Comparison of ENCODE assay signal across 13 cellular contexts in the genomic region with DNA sequence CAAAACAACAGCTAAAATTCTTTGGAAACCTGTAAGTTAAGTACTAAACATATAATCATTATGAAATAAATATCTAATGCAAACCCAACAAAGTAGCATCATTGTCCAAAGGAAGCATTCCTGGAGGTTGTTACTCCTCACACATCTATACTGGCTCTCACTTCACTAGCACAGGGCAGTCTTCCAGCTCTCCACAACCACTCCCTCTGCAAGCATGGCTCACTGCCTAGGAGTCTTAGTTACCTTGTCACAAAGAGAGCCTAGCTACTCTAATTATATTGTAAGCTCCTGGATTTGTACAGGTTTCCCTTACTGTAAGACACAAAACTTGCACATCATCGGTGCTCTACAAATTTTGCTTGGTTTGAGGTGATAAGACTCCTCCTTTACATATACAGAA.
DNase-seq lines count a peak whose midpoint lies in the region; ATAC-seq and TF ChIP-seq lines count a peak whose summit lies in the region.
"Had no signal": no experiment of that assay in that cellular context is flagged by ENCODE, and none has a peak within 500 bp of the region (broad histone marks: within the 10 kb centered on the region; RNA-seq: fewer than 3 reads in every experiment).

No MANE protein-coding gene starts in this region.

- WGBS in right cardiac atrium, result 89% methylated on average over 1 of the region's 1 CpG
- 86 to 100% methylated on average over 1 of the region's 1 CpG for WGBS in thyroid gland, 2 donors

- no peaks in the 10 kb centered on the region for H3K27me3 ChIP-seq in brain microvascular endothelial cell (replicated peaks)
- H3K27me3 ChIP-seq in right cardiac atrium (ENCODE audit: control insufficient read depth, insufficient read depth), result no peaks in the 10 kb centered on the region
- H3K27me3 ChIP-seq in thyroid gland, result no peaks in the 10 kb centered on the region
- H3K27me3 ChIP-seq: SJSA1 had no signal

- no peak for TF ChIP-seq POLR2A in thyroid gland (IDR thresholded peaks at IDR 0.05)

- in situ Hi-C loops in brain microvascular endothelial cell (cut with HindIII; ENCODE audit: low pct_ligation_motif_present, low sequenced_read_pairs), result no loop called here

- H3K27ac ChIP-seq in brain microvascular endothelial cell (no peak overlapping the region), right cardiac atrium (ENCODE audit: low read length) (no peak overlapping the region), thyroid gland (no peak overlapping the region)
- H3K27ac ChIP-seq: SJSA1 had no signal

- peaks cover 22% of the 10 kb centered on the region for H3K36me3 Mint-ChIP-seq in activated naive CD4-positive, alpha-beta T cell treated with anti-CD3 and anti-CD28 coated beads, Interleukin-2, amount 10 ng/mL, durations not matched to agents 7 days and 5 days
- H3K36me3 Mint-ChIP-seq in activated naive CD4-positive, alpha-beta T cell treated with anti-CD3 and anti-CD28 coated beads, Interleukin-2, amount 50 U/mL, for 72 hours, result peaks cover 26 to 28% of the 10 kb centered on the region in 2 donors
- H3K36me3 Mint-ChIP-seq: stimulated activated effector memory CD8-positive, alpha-beta T cell treated with anti-CD3 and anti-CD28 coated beads, Interleukin-12 subunit alpha, Interleukin-12 subunit beta, amount 100 ng/mL, for 72 hours had no signal

- H3K27ac Mint-ChIP-seq in activated naive CD4-positive, alpha-beta T cell treated with anti-CD3 and anti-CD28 coated beads, Interleukin-2, amount 10 ng/mL, durations not matched to agents 7 days and 5 days, result no peak overlapping the region
- no peak overlapping the region for H3K27ac Mint-ChIP-seq in activated naive CD4-positive, alpha-beta T cell treated with anti-CD3 and anti-CD28 coated beads, Interleukin-2, amount 50 U/mL, for 72 hours
- H3K27ac Mint-ChIP-seq: activated CD4-positive, alpha-beta memory T cell treated with anti-CD3 and anti-CD28 coated beads for 36 hours; stimulated activated effector memory CD8-positive, alpha-beta T cell treated with anti-CD3 and anti-CD28 coated beads, Interleukin-12 subunit alpha, Interleukin-12 subunit beta, amount 100 ng/mL, for 72 hours had no signal

- H3K9me3 ChIP-seq in right cardiac atrium (ENCODE audit: control insufficient read depth, low read length) (no peaks in the 10 kb centered on the region), thyroid gland (no peaks in the 10 kb centered on the region)
- H3K9me3 ChIP-seq: SJSA1 had no signal

- no peaks in the 10 kb centered on the region for H3K36me3 ChIP-seq in brain microvascular endothelial cell (replicated peaks)
- no peaks in the 10 kb centered on the region for H3K36me3 ChIP-seq in thyroid gland
- H3K36me3 ChIP-seq: SJSA1 had no signal

- no peaks in the 10 kb centered on the region for H3K4me1 ChIP-seq in right cardiac atrium (ENCODE audit: control insufficient read depth, insufficient read depth, low read length)
- H3K4me1 ChIP-seq in thyroid gland, result no peaks in the 10 kb centered on the region

- no peaks in the 10 kb centered on the region for H3K27me3 Mint-ChIP-seq in activated naive CD4-positive, alpha-beta T cell treated with anti-CD3 and anti-CD28 coated beads, Interleukin-2, amount 10 ng/mL, durations not matched to agents 7 days and 5 days
- H3K27me3 Mint-ChIP-seq: activated CD4-positive, alpha-beta memory T cell treated with anti-CD3 and anti-CD28 coated beads for 36 hours had no signal

- H3K4me3 ChIP-seq in brain microvascular endothelial cell (ENCODE audit: low read depth, low read length), result no peak overlapping the region
- H3K4me3 ChIP-seq in right cardiac atrium (ENCODE audit: low read length), result no peak overlapping the region
- no peak overlapping the region for H3K4me3 ChIP-seq in thyroid gland (replicated peaks in 1 of 3)
- H3K4me3 ChIP-seq: SJSA1 had no signal

- no peak overlapping the region for H3K4me3 Mint-ChIP-seq in activated naive CD4-positive, alpha-beta T cell treated with anti-CD3 and anti-CD28 coated beads, Interleukin-2, amount 10 ng/mL, durations not matched to agents 7 days and 5 days
- H3K4me3 Mint-ChIP-seq: activated CD4-positive, alpha-beta memory T cell treated with anti-CD3 and anti-CD28 coated beads for 36 hours; stimulated activated effector memory CD8-positive, alpha-beta T cell treated with anti-CD3 and anti-CD28 coated beads, Interleukin-12 subunit alpha, Interleukin-12 subunit beta, amount 100 ng/mL, for 72 hours had no signal

- peaks cover 13% of the 10 kb centered on the region for H3K9me3 Mint-ChIP-seq in activated naive CD4-positive, alpha-beta T cell treated with anti-CD3 and anti-CD28 coated beads, Interleukin-2, amount 10 ng/mL, durations not matched to agents 7 days and 5 days
- H3K9me3 Mint-ChIP-seq in activated naive CD4-positive, alpha-beta T cell treated with anti-CD3 and anti-CD28 coated beads, Interleukin-2, amount 50 U/mL, for 72 hours, result peaks cover 11 to 12% of the 10 kb centered on the region in 2 donors

- DNase-seq in Right ventricle myocardium inferior (ENCODE audit: missing footprints) (no peak), cardiac septum (ENCODE audit: low spot score) (no peak), brain microvascular endothelial cell (peak; percentile 2), right cardiac atrium (peak in 2 of 3 donors; percentile 16 to 26), thyroid gland (peak; percentile 40 to 51)
- no peak for DNase-seq in activated naive CD4-positive, alpha-beta T cell treated with anti-CD3 and anti-CD28 coated beads, Interleukin-2, amount 10 ng/mL, durations not matched to agents 7 days and 5 days
- DNase-seq in activated naive CD4-positive, alpha-beta T cell treated with anti-CD3 and anti-CD28 coated beads, Interleukin-2, amount 50 U/mL, for 72 hours (ENCODE audit: low spot score in 2 of 2), result no peak
- DNase-seq: activated CD4-positive, alpha-beta memory T cell treated with anti-CD3 and anti-CD28 coated beads for 36 hours; effector CD8-positive, alpha-beta T cell; GF-D8 had no signal

- CTCF ChIA-PET in activated naive CD4-positive, alpha-beta T cell treated with anti-CD3 and anti-CD28 coated beads, Interleukin-2, amount 10 ng/mL, durations not matched to agents 7 days and 5 days (lab: Charles Lee), result no interaction called here

- ATAC-seq in Right ventricle myocardium inferior (peak; percentile 60), right cardiac atrium (peak; percentile 59 to 67), SK-N-SH treated with all-trans-retinoic acid at 6 μM for 48 hours (no peak)
- ATAC-seq in activated naive CD4-positive, alpha-beta T cell treated with anti-CD3 and anti-CD28 coated beads, Interleukin-2, amount 50 U/mL, for 72 hours, result no peak
- ATAC-seq: stimulated activated effector memory CD8-positive, alpha-beta T cell treated with anti-CD3 and anti-CD28 coated beads, Interleukin-12 subunit alpha, Interleukin-12 subunit beta, amount 100 ng/mL, for 72 hours had no signal

- TF ChIP-seq CTCF in brain microvascular endothelial cell (IDR thresholded peaks at IDR 0.05; ENCODE audit: low read depth, low read length, missing control alignments) (no peak), thyroid gland (IDR thresholded peaks at IDR 0.05) (no peak)

- intact Hi-C loops in Right ventricle myocardium inferior (cut with DNase I), result no loop called here
- intact Hi-C loops in cardiac septum (cut with DNase I), result loop anchor here (10.0 kb wide), 1 partner anchor 57 kb away; no protein-coding TSS in a partner anchor
- intact Hi-C loops in right cardiac atrium (cut with DNase I), result no loop called here
- intact Hi-C loops in thyroid gland (cut with DNase I), result no loop called here

- H3K4me1 Mint-ChIP-seq in activated naive CD4-positive, alpha-beta T cell treated with anti-CD3 and anti-CD28 coated beads, Interleukin-2, amount 10 ng/mL, durations not matched to agents 7 days and 5 days, result peaks cover 37% of the 10 kb centered on the region

TF ChIP-seq in SK-N-SH treated with all-trans-retinoic acid at 6 μM for 48 hours, 23 proteins besides CTCF, POLR2A, EP300 and RAD21 (continues in another document):
- TF ChIP-seq TSHZ2 (CRISPR knock-in tag; IDR thresholded peaks at IDR 0.05), result no peak
- TF ChIP-seq ISL1 (CRISPR knock-in tag; IDR thresholded peaks at IDR 0.05), result no peak
- no peak for TF ChIP-seq RARB (CRISPR knock-in tag; IDR thresholded peaks at IDR 0.05)
- TF ChIP-seq POU6F1 (CRISPR knock-in tag; IDR thresholded peaks at IDR 0.05; ENCODE audit: borderline replicate concordance, low read depth), result no peak
- no peak for TF ChIP-seq ZFP3 (CRISPR knock-in tag; IDR thresholded peaks at IDR 0.05)
- no peak for TF ChIP-seq TOX (CRISPR knock-in tag; IDR thresholded peaks at IDR 0.05; ENCODE audit: borderline replicate concordance)

Comparison
In these comparisons a context has a peak if more than half of its experiments do, and no peak if none do; other contexts are left out.
1. DNase-seq: peak in brain microvascular endothelial cell (single experiment), right cardiac atrium (2 of 3) and thyroid gland (2 of 2); none in Right ventricle myocardium inferior (single experiment), cardiac septum (single experiment), activated naive CD4-positive, alpha-beta T cell treated with anti-CD3 and anti-CD28 coated beads, Interleukin-2, amount 10 ng/mL, durations not matched to agents 7 days and 5 days (single experiment) and activated naive CD4-positive, alpha-beta T cell treated with anti-CD3 and anti-CD28 coated beads, Interleukin-2, amount 50 U/mL, for 72 hours (0 of 2).
2. ATAC-seq: peak in Right ventricle myocardium inferior (single experiment) and right cardiac atrium (2 of 2); none in SK-N-SH treated with all-trans-retinoic acid at 6 μM for 48 hours (single experiment) and activated naive CD4-positive, alpha-beta T cell treated with anti-CD3 and anti-CD28 coated beads, Interleukin-2, amount 50 U/mL, for 72 hours (0 of 2).